In genomic region chr4:85929926-85930325, GRCh38 we compare ENCODE assay signal across 10 cellular contexts.
DNase-seq lines count a peak whose midpoint lies in the region; ATAC-seq, FAIRE-seq and TF ChIP-seq lines count a peak whose summit lies in the region.
"Had no signal": no experiment of that assay in that cellular context is flagged by ENCODE, and none has a peak within 500 bp of the region (broad histone marks: within the 10 kb centered on the region; RNA-seq: fewer than 3 reads in every experiment).

No MANE protein-coding gene starts in this region.

- intact Hi-C loops in endothelial cell of umbilical vein (cut with micrococcal nuclease), result no loop called here

- H3K27ac ChIP-seq in endothelial cell of umbilical vein (ENCODE audit: insufficient read depth, low read depth, low read length), result no peak overlapping the region
- no peak overlapping the region for H3K27ac ChIP-seq in osteoblast (ENCODE audit: low read depth, low read length)
- H3K27ac ChIP-seq: uterus had no signal

- TF ChIP-seq CTCF in endothelial cell of umbilical vein (IDR thresholded peaks at IDR 0.05; ENCODE audit: extremely low read depth in 1 of 2, insufficient read depth in 1 of 2, low read depth in 1 of 2, low read length in 2 of 2) (no peak), osteoblast (IDR thresholded peaks at IDR 0.05; ENCODE audit: extremely low read depth, low read depth, low read length) (no peak)

- H3K4me2 ChIP-seq in endothelial cell of umbilical vein (ENCODE audit: insufficient read depth, low read length) (no peak overlapping the region), osteoblast (ENCODE audit: insufficient read depth, low read length) (peak overlapping the region; percentile 34)

- no peaks in the 10 kb centered on the region for H3K9me1 ChIP-seq in endothelial cell of umbilical vein (replicated peaks; ENCODE audit: control insufficient read depth, extremely low read depth, insufficient read depth, low read length)

- ATAC-seq in HG03135 (IDR thresholded peaks at IDR 0.05; ENCODE audit: unreplicated experiment), result no peak
- ATAC-seq in HG02885 (IDR thresholded peaks at IDR 0.05; ENCODE audit: poor library complexity, unreplicated experiment), result no peak

- H3K9ac ChIP-seq in endothelial cell of umbilical vein (replicated peaks; ENCODE audit: extremely low read depth, insufficient read depth, low read length), result no peak overlapping the region

- H3K4me1 ChIP-seq in endothelial cell of umbilical vein (ENCODE audit: control insufficient read depth, extremely low read depth, insufficient read depth, low read length) (peaks cover 17% of the 10 kb centered on the region), osteoblast (ENCODE audit: insufficient read depth, low read length) (peaks cover 22% of the 10 kb centered on the region)
- H3K4me1 ChIP-seq: uterus had no signal

- H3K27me3 ChIP-seq in endothelial cell of umbilical vein (ENCODE audit: control insufficient read depth in 2 of 2, insufficient read depth in 2 of 2, low read length in 2 of 2) (no peaks in the 10 kb centered on the region), osteoblast (ENCODE audit: insufficient read depth, low read length) (no peaks in the 10 kb centered on the region)
- H3K27me3 ChIP-seq: uterus had no signal

- H3K36me3 ChIP-seq in endothelial cell of umbilical vein (ENCODE audit: control insufficient read depth in 2 of 2, extremely low read depth in 1 of 2, insufficient read depth in 2 of 2, low read length in 2 of 2) (no peaks in the 10 kb centered on the region), osteoblast (ENCODE audit: insufficient read depth, low read length) (no peaks in the 10 kb centered on the region)
- H3K36me3 ChIP-seq: uterus had no signal

- FAIRE-seq in endothelial cell of umbilical vein (lab: Jason Lieb, UNC), result no peak

- POLR2A ChIA-PET in endothelial cell of umbilical vein (lab: Charles Lee), result no interaction called here

- H2AFZ ChIP-seq in endothelial cell of umbilical vein (ENCODE audit: low read depth, low read length), result no peak overlapping the region
- H2AFZ ChIP-seq in osteoblast (ENCODE audit: low read length), result no peak overlapping the region

- DNase-seq in DMS79 (lab: John Stamatoyannopoulos, UW), result peak; percentile 40
- peak; percentile 30 for DNase-seq in NCI-H1092 (lab: John Stamatoyannopoulos, UW)
- peak; percentile 30 for DNase-seq in endothelial cell of umbilical vein (ENCODE audit: low read depth, low spot score)
- no peak for DNase-seq in osteoblast (ENCODE audit: insufficient read length, low spot score, missing footprints)
- DNase-seq in OCI-M2 (lab: John Stamatoyannopoulos, UW; ENCODE audit: unreplicated experiment), result no peak
- no peak for DNase-seq in inferior parietal cortex (ENCODE audit: extremely low spot score)
- DNase-seq: occipital lobe, uterus had no signal

- no peak for TF ChIP-seq POLR2A in endothelial cell of umbilical vein (IDR thresholded peaks at IDR 0.05; ENCODE audit: low read depth, low read length)

- H3K9me3 ChIP-seq in endothelial cell of umbilical vein (replicated peaks; ENCODE audit: control insufficient read depth, insufficient read depth, low read length) (no peaks in the 10 kb centered on the region), osteoblast (ENCODE audit: low read depth, low read length) (no peaks in the 10 kb centered on the region)
- H3K9me3 ChIP-seq: uterus had no signal

- CTCF ChIA-PET in endothelial cell of umbilical vein (lab: Charles Lee), result interaction anchor here (0.9 to 2.5 kb wide), 4 partner anchors 9 to 133 kb away, joined by 3 to 8 read pairs (median 4); no protein-coding TSS in a partner anchor

- H3K79me2 ChIP-seq in endothelial cell of umbilical vein (ENCODE audit: control insufficient read depth, insufficient read depth, low read length), result peaks cover 86% of the 10 kb centered on the region
- H3K79me2 ChIP-seq in osteoblast (ENCODE audit: insufficient read depth, low read length), result no peaks in the 10 kb centered on the region

- dilution Hi-C loops in endothelial cell of umbilical vein (cut with MboI; ENCODE audit: extremely low pct_ligation_motif_present, low sequenced_read_pairs), result no loop called here

- BruUV-seq in endothelial cell of umbilical vein (replicated peaks; lab: Mats Ljungman, UMichigan), result no TSS peak

- H4K20me1 ChIP-seq in endothelial cell of umbilical vein (replicated peaks; ENCODE audit: control insufficient read depth, extremely low read depth, insufficient read depth, low read length) (no peaks in the 10 kb centered on the region), osteoblast (ENCODE audit: insufficient read depth, low read length) (no peaks in the 10 kb centered on the region)

- H3K4me3 ChIP-seq in endothelial cell of umbilical vein (replicated peaks in 1 of 3; ENCODE audit: insufficient read depth in 1 of 3, low read depth in 1 of 3, low read length in 3 of 3) (no peak overlapping the region), osteoblast (ENCODE audit: insufficient read depth, low read length) (no peak overlapping the region)
- H3K4me3 ChIP-seq: uterus had no signal

TF ChIP-seq in endothelial cell of umbilical vein, 7 proteins besides CTCF, POLR2A, EP300 and RAD21:
- TF ChIP-seq, protein P1, sequence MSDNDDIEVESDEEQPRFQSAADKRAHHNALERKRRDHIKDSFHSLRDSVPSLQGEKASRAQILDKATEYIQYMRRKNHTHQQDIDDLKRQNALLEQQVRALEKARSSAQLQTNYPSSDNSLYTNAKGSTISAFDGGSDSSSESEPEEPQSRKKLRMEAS (IDR thresholded peaks at IDR 0.05; ENCODE audit: insufficient read depth, insufficient read length), result no peak
- no peak for TF ChIP-seq MYC (IDR thresholded peaks at IDR 0.05; ENCODE audit: low read depth, low read length)
- no peak for TF ChIP-seq JUN (IDR thresholded peaks at IDR 0.05; ENCODE audit: borderline replicate concordance, insufficient read depth, insufficient read length, low read depth)
- no peak for TF ChIP-seq POLR2AphosphoS5 (IDR thresholded peaks at IDR 0.05; ENCODE audit: insufficient read depth, low read depth, low read length)
- no peak for TF ChIP-seq GATA2 (IDR thresholded peaks at IDR 0.05; ENCODE audit: insufficient read depth, insufficient read length, low read depth, low read length)
- no peak for TF ChIP-seq FOS (IDR thresholded peaks at IDR 0.05; ENCODE audit: borderline replicate concordance, insufficient read depth, low read length)
- TF ChIP-seq EZH2 (IDR thresholded peaks at IDR 0.05; ENCODE audit: borderline replicate concordance, low read depth, low read length, severe bottlenecking), result no peak

Comparison
In these comparisons a context has a peak if more than half of its experiments do, and no peak if none do; other contexts are left out.
1. DNase-seq: peak in DMS79 (single experiment), NCI-H1092 (single experiment) and endothelial cell of umbilical vein (single experiment); none in osteoblast (single experiment), OCI-M2 (single experiment) and inferior parietal cortex (single experiment).